ENCODE assay signal across 8 cellular contexts in genomic region chr2:23449413-23449812, GRCh38.
DNase-seq lines count a peak whose midpoint lies in the region; ATAC-seq and TF ChIP-seq lines count a peak whose summit lies in the region.

No MANE protein-coding gene starts in this region.

- TF ChIP-seq CTCF in GM13977 (IDR thresholded peaks at IDR 0.05; ENCODE audit: extremely low read depth, insufficient read depth, missing control alignments) (no peak), MCF 10A (IDR thresholded peaks at IDR 0.05; ENCODE audit: unreplicated experiment) (no peak)

- in situ Hi-C loops in GM13977 (cut with MboI; ENCODE audit: low pct_unique_long_range_greater_than_20kb, low sequenced_read_pairs, unreplicated experiment), result no loop called here

- H3K4me1 Mint-ChIP-seq in MCF 10A (ENCODE audit: insufficient read depth, unreplicated experiment), result peaks cover 14% of the 10 kb centered on the region

- intact Hi-C loops in MCF 10A (cut with micrococcal nuclease), result no loop called here

- ATAC-seq in GM21381 (IDR thresholded peaks at IDR 0.05; ENCODE audit: unreplicated experiment) (peak; percentile 83), HG03108 (IDR thresholded peaks at IDR 0.05; ENCODE audit: unreplicated experiment) (peak; percentile 77)

- CTCF ChIA-PET in MCF 10A (lab: Yijun Ruan, JAX), result interaction anchor here (0.8 to 2.7 kb wide), 3 partner anchors 11 to 63 kb away, joined by 3 to 15 read pairs (median 3); no protein-coding TSS in a partner anchor

- peaks cover 10% of the 10 kb centered on the region for H3K36me3 Mint-ChIP-seq in MCF 10A (ENCODE audit: insufficient read depth, unreplicated experiment)

- H3K4me3 Mint-ChIP-seq in MCF 10A (ENCODE audit: unreplicated experiment), result no peak overlapping the region

- no peak overlapping the region for H3K27ac Mint-ChIP-seq in MCF 10A (ENCODE audit: low read depth, unreplicated experiment)

- no peaks in the 10 kb centered on the region for H3K9me3 Mint-ChIP-seq in MCF 10A (ENCODE audit: unreplicated experiment)

- BruUV-seq in MCF 10A (replicated peaks; lab: Mats Ljungman, UMichigan), result no TSS peak

- no peaks in the 10 kb centered on the region for H3K27me3 Mint-ChIP-seq in MCF 10A (ENCODE audit: insufficient read depth, unreplicated experiment)

- peak; percentile 44 for DNase-seq in GM13977 (ENCODE audit: low spot score)
- peak; percentile 38 for DNase-seq in SKM-1 treated with dmso at 0.1 percent for 144 hours (lab: John Stamatoyannopoulos, UW; ENCODE audit: unreplicated experiment)
- no peak for DNase-seq in SHP77 treated with DMSO at 0.1 percent for 48 hours (lab: John Stamatoyannopoulos, UW)
- DNase-seq in GOT3 (lab: John Stamatoyannopoulos, UW), result no peak
- no peak for DNase-seq in MCF 10A (ENCODE audit: unreplicated experiment)
- no peak for DNase-seq in activated CD4-positive, alpha-beta T cell treated with anti-CD3 and anti-CD28 coated beads, Interleukin-2, amount 50 U/mL, for 4 hours

- POLR2A ChIA-PET in MCF 10A (lab: Yijun Ruan, JAX), result no interaction called here

Comparison
In these comparisons a context has a peak if more than half of its experiments do, and no peak if none do; other contexts are left out.
1. DNase-seq: peak in GM13977 (single experiment) and SKM-1 treated with dmso at 0.1 percent for 144 hours (single experiment); none in SHP77 treated with DMSO at 0.1 percent for 48 hours (single experiment), GOT3 (single experiment), MCF 10A (single experiment) and activated CD4-positive, alpha-beta T cell treated with anti-CD3 and anti-CD28 coated beads, Interleukin-2, amount 50 U/mL, for 4 hours (0 of 2).